Comparison of ENCODE assay signal across 15 cellular contexts in the genomic region with DNA sequence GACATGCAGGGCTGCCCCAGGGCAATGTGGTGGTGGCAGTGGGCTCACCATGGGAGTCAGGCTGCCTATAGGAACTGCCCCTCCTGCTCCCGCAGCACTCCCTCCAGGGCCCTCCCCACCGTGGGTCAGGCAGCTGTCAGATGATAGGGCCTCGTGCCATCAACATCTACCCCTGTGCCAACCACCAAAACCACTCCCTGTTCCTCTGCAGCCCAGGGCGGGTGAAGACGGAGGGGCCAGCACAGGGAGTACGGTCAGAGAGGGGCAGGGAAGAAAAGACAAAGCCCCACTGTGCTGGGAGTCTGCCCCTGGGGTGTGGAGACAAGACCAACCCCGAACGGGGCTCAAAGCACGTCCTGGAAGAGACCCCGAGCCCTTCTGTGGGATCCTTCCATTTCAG.
DNase-seq lines count a peak whose midpoint lies in the region; ATAC-seq and TF ChIP-seq lines count a peak whose summit lies in the region.
"Had no signal": no experiment of that assay in that cellular context is flagged by ENCODE, and none has a peak within 500 bp of the region (broad histone marks: within the 10 kb centered on the region; RNA-seq: fewer than 3 reads in every experiment).

No MANE protein-coding gene starts in this region.

- H3K4me1 ChIP-seq in adipocyte (ENCODE audit: control insufficient read depth, insufficient read depth, low read length) = peaks cover 78% of the 10 kb centered on the region
- H3K4me1 ChIP-seq in ovary (ENCODE audit: insufficient read depth) = peaks cover 56% of the 10 kb centered on the region
- H3K4me1 ChIP-seq in tibial artery = peaks cover 12 to 100% (median 97%) of the 10 kb centered on the region in 4 donors

- TF ChIP-seq CTCF in ovary (IDR thresholded peaks at IDR 0.05) (no peak), tibial artery (IDR thresholded peaks at IDR 0.05) (no peak), GM13976 (IDR thresholded peaks at IDR 0.05; ENCODE audit: borderline replicate concordance, control extremely low read depth, extremely low read depth, insufficient read depth, missing control alignments) (no peak)

- intact Hi-C loops in left ventricle myocardium superior (cut with micrococcal nuclease) (no loop called here), ovary (cut with DNase I) (loop anchor here in 1 of 4 donors (10.0 kb wide), 1 partner anchor 69 kb away; no protein-coding TSS in a partner anchor), tibial artery (cut with DNase I; ENCODE audit: low total_unique reads) (no loop called here)

- no peaks in the 10 kb centered on the region for H3K9me3 ChIP-seq in adipocyte (ENCODE audit: control insufficient read depth, low read length)
- H3K9me3 ChIP-seq in ovary = no peaks in the 10 kb centered on the region
- no peaks in the 10 kb centered on the region for H3K9me3 ChIP-seq in tibial artery
- H3K9me3 ChIP-seq: MG63 had no signal

- ATAC-seq in left ventricle myocardium superior (peak; percentile 42), HG02798 (IDR thresholded peaks at IDR 0.05; ENCODE audit: poor library complexity, unreplicated experiment) (no peak)

- H3K4me3 ChIP-seq in adipocyte (ENCODE audit: low read length) (no peak overlapping the region), ovary (no peak overlapping the region), tibial artery (peak overlapping the region in 1 of 2 donors; percentile 13)
- H3K4me3 ChIP-seq: hepatocyte, MG63 had no signal

- H3K9ac ChIP-seq in adipocyte (ENCODE audit: low read length) = peak overlapping the region; percentile 16

- TF ChIP-seq POLR2A in ovary (IDR thresholded peaks at IDR 0.05) = no peak

- no peak for DNase-seq in adipocyte (ENCODE audit: low read depth)
- DNase-seq in left ventricle myocardium superior = peak; percentile 81
- peak in 3 of 5 donors; percentile 31 to 46 (median 41) for DNase-seq in ovary
- DNase-seq in tibial artery = peak; percentile 83 to 93
- DNase-seq in GM13976 (ENCODE audit: low spot score) = no peak
- DNase-seq in NCI-H69 (lab: John Stamatoyannopoulos, UW) = no peak
- no peak for DNase-seq in activated gamma-delta T cell treated with Interleukin-2 at 50 U/mL for 16 hours
- DNase-seq: activated CD4-positive, alpha-beta T cell treated with anti-CD3 and anti-CD28 coated beads, Interleukin-2, amount 50 U/mL, for 48 hours; activated naive CD4-positive, alpha-beta T cell treated with anti-CD3 and anti-CD28 coated beads, Interleukin-2, amount 50 U/mL, for 16 hours; COR-L47; MG63; NCI-H526 treated with DMSO at 0.1 percent for 48 hours; trophoblast cell had no signal

- H3K36me3 ChIP-seq in adipocyte (ENCODE audit: control insufficient read depth, insufficient read depth, low read length, severe bottlenecking) = peaks cover 63% of the 10 kb centered on the region
- H3K36me3 ChIP-seq in ovary = no peaks in the 10 kb centered on the region
- peaks cover 22 to 35% (median 22%) of the 10 kb centered on the region in 3 donors for H3K36me3 ChIP-seq in tibial artery

- no peak for TF ChIP-seq EP300 in ovary (IDR thresholded peaks at IDR 0.05)

- no peaks in the 10 kb centered on the region for H3K27me3 ChIP-seq in adipocyte (replicated peaks; ENCODE audit: control insufficient read depth, insufficient read depth, low read length)
- H3K27me3 ChIP-seq in ovary = no peaks in the 10 kb centered on the region
- no peaks in the 10 kb centered on the region for H3K27me3 ChIP-seq in tibial artery
- H3K27me3 ChIP-seq: hepatocyte, MG63 had no signal

- in situ Hi-C loops in GM13976 (cut with MboI; ENCODE audit: low sequenced_read_pairs, unreplicated experiment) = no loop called here

- 57 to 69% (median 65%) methylated on average over 10 of the region's 10 CpGs for WGBS in ovary, 3 donors

- H3K27ac ChIP-seq in ovary (peak overlapping the region; percentile 3 to 97), tibial artery (peak overlapping the region; percentile 95 to 98)

Comparison
In these comparisons a context has a peak if more than half of its experiments do, and no peak if none do; other contexts are left out.
1. DNase-seq: peak in left ventricle myocardium superior (single experiment), ovary (3 of 5) and tibial artery (2 of 2); none in adipocyte (single experiment), GM13976 (single experiment), NCI-H69 (single experiment) and activated gamma-delta T cell treated with Interleukin-2 at 50 U/mL for 16 hours (single experiment).